ENCODE assay signal across 15 cellular contexts in genomic region chr21:44066116-44066515, GRCh38. TPM values are rescaled to one million over a fixed set of nuclear protein-coding genes. Genes with fewer than 3 reads are reported as not detected.
DNase-seq lines count a peak whose midpoint lies in the region; ATAC-seq and TF ChIP-seq lines count a peak whose summit lies in the region.
"Had no signal": no experiment of that assay in that cellular context is flagged by ENCODE, and none has a peak within 500 bp of the region (broad histone marks: within the 10 kb centered on the region; RNA-seq: fewer than 3 reads in every experiment).

No MANE protein-coding gene starts in this region.

- H3K4me1 ChIP-seq in sigmoid colon = peaks cover 0 to 12% (median 10%) of the 10 kb centered on the region in 4 donors
- H3K4me1 ChIP-seq: esophagus muscularis mucosa, right lobe of liver had no signal

- H3K27me3 Mint-ChIP-seq in activated CD4-positive, alpha-beta T cell treated with anti-CD3 and anti-CD28 coated beads for 36 hours = no peaks in the 10 kb centered on the region
- H3K27me3 Mint-ChIP-seq in IgD-negative memory B cell = no peaks in the 10 kb centered on the region
- no peaks in the 10 kb centered on the region for H3K27me3 Mint-ChIP-seq in natural killer cell treated with Interleukin-12 subunit alpha and Interleukin-12 subunit beta and Interleukin-15 and Interleukin-18, amount 100 ng/mL, for 72 hours

- POLR2A ChIA-PET in activated CD4-positive, alpha-beta T cell treated with anti-CD3 and anti-CD28 coated beads for 36 hours (lab: Charles Lee) = interaction anchor here (1.3 kb wide), 1 partner anchor 18 kb away, joined by 3 read pairs; no protein-coding TSS in a partner anchor

- H3K27ac Mint-ChIP-seq in activated CD4-positive, alpha-beta T cell treated with anti-CD3 and anti-CD28 coated beads for 36 hours = peak overlapping the region; percentile 95
- peak overlapping the region; percentile 79 to 94 (median 90) for H3K27ac Mint-ChIP-seq in IgD-negative memory B cell
- peak overlapping the region; percentile 82 to 91 for H3K27ac Mint-ChIP-seq in natural killer cell treated with Interleukin-12 subunit alpha and Interleukin-12 subunit beta and Interleukin-15 and Interleukin-18, amount 100 ng/mL, for 72 hours

- intact Hi-C loops in activated CD4-positive, alpha-beta T cell treated with anti-CD3 and anti-CD28 coated beads for 36 hours (cut with DNase I, micrococcal nuclease) = loop anchor here in 1 of 2 experiments (2.0 kb wide), 1 partner anchor 17 kb away; no protein-coding TSS in a partner anchor
- intact Hi-C loops in sigmoid colon (cut with DNase I) = no loop called here

- CTCF ChIA-PET in activated CD4-positive, alpha-beta T cell treated with anti-CD3 and anti-CD28 coated beads for 36 hours (lab: Charles Lee) = interaction anchor here (0.6 to 1.0 kb wide), 5 partner anchors 10 to 404 kb away, joined by 3 to 5 read pairs (median 4); no protein-coding TSS in a partner anchor

- no peak overlapping the region for H3K4me3 ChIP-seq in sigmoid colon
- H3K4me3 ChIP-seq: esophagus muscularis mucosa, right lobe of liver had no signal

- no peak for TF ChIP-seq EP300 in sigmoid colon (IDR thresholded peaks at IDR 0.05)

- TF ChIP-seq POLR2A in sigmoid colon (IDR thresholded peaks at IDR 0.05) = no peak

- no peak for ATAC-seq in activated CD4-positive, alpha-beta T cell treated with anti-CD3 and anti-CD28 coated beads for 36 hours
- ATAC-seq in natural killer cell treated with Interleukin-12 subunit alpha and Interleukin-12 subunit beta and Interleukin-15 and Interleukin-18, amount 100 ng/mL, for 72 hours = no peak
- ATAC-seq in GM18907 (IDR thresholded peaks at IDR 0.05; ENCODE audit: unreplicated experiment) = no peak
- ATAC-seq in HG02678 (IDR thresholded peaks at IDR 0.05; ENCODE audit: unreplicated experiment) = no peak

- peaks cover 52% of the 10 kb centered on the region for H3K36me3 Mint-ChIP-seq in activated CD4-positive, alpha-beta T cell treated with anti-CD3 and anti-CD28 coated beads for 36 hours (ENCODE audit: low read depth)
- H3K36me3 Mint-ChIP-seq in IgD-negative memory B cell = peaks cover 3% of the 10 kb centered on the region
- H3K36me3 Mint-ChIP-seq in natural killer cell treated with Interleukin-12 subunit alpha and Interleukin-12 subunit beta and Interleukin-15 and Interleukin-18, amount 100 ng/mL, for 72 hours = peaks cover 11% of the 10 kb centered on the region

- H3K27ac ChIP-seq in angular gyrus (ENCODE audit: low read depth, low read length) = peak overlapping the region; percentile 12
- H3K27ac ChIP-seq in sigmoid colon = no peak overlapping the region
- H3K27ac ChIP-seq: esophagus muscularis mucosa, right lobe of liver had no signal

- 88 to 93% methylated on average over 10 of the region's 10 CpGs for WGBS in sigmoid colon, 2 donors

- no peak for TF ChIP-seq CTCF in sigmoid colon (IDR thresholded peaks at IDR 0.05)

- no peaks in the 10 kb centered on the region for H3K9me3 ChIP-seq in sigmoid colon
- H3K9me3 ChIP-seq: esophagus muscularis mucosa, right lobe of liver had no signal

- peaks cover 6 to 61% (median 11%) of the 10 kb centered on the region in 4 donors for H3K36me3 ChIP-seq in sigmoid colon

- H3K4me3 Mint-ChIP-seq in activated CD4-positive, alpha-beta T cell treated with anti-CD3 and anti-CD28 coated beads for 36 hours = peak overlapping the region; percentile 64
- H3K4me3 Mint-ChIP-seq in IgD-negative memory B cell = no peak overlapping the region
- peak overlapping the region; percentile 68 for H3K4me3 Mint-ChIP-seq in natural killer cell treated with Interleukin-12 subunit alpha and Interleukin-12 subunit beta and Interleukin-15 and Interleukin-18, amount 100 ng/mL, for 72 hours

- H3K4me1 Mint-ChIP-seq in activated CD4-positive, alpha-beta T cell treated with anti-CD3 and anti-CD28 coated beads for 36 hours = peaks cover 42% of the 10 kb centered on the region
- H3K4me1 Mint-ChIP-seq in IgD-negative memory B cell = peaks cover 0 to 16% (median 16%) of the 10 kb centered on the region in 3 donors
- peaks cover 53 to 56% of the 10 kb centered on the region in 2 donors for H3K4me1 Mint-ChIP-seq in natural killer cell treated with Interleukin-12 subunit alpha and Interleukin-12 subunit beta and Interleukin-15 and Interleukin-18, amount 100 ng/mL, for 72 hours (ENCODE audit: low read depth in 2 of 2)

- no peaks in the 10 kb centered on the region for H3K27me3 ChIP-seq in sigmoid colon
- H3K27me3 ChIP-seq: esophagus muscularis mucosa, right lobe of liver had no signal

- DNase-seq in activated CD4-positive, alpha-beta T cell treated with anti-CD3 and anti-CD28 coated beads for 36 hours = no peak
- DNase-seq in activated CD4-positive, alpha-beta T cell treated with anti-CD3 and anti-CD28 coated beads for 48 hours = no peak
- DNase-seq in natural killer cell treated with Interleukin-12 subunit alpha and Interleukin-12 subunit beta and Interleukin-15 and Interleukin-18, amount 100 ng/mL, for 72 hours (ENCODE audit: low spot score) = no peak
- no peak for DNase-seq in sigmoid colon
- DNase-seq: amniotic stem cell, cortex of kidney, NCI-H446, occipital lobe, SHP77 treated with DMSO at 0.1 percent for 48 hours had no signal

- no peaks in the 10 kb centered on the region for H3K9me3 Mint-ChIP-seq in activated CD4-positive, alpha-beta T cell treated with anti-CD3 and anti-CD28 coated beads for 36 hours (ENCODE audit: low read depth)
- no peaks in the 10 kb centered on the region for H3K9me3 Mint-ChIP-seq in IgD-negative memory B cell
- no peaks in the 10 kb centered on the region for H3K9me3 Mint-ChIP-seq in natural killer cell treated with Interleukin-12 subunit alpha and Interleukin-12 subunit beta and Interleukin-15 and Interleukin-18, amount 100 ng/mL, for 72 hours

RNA-seq across cellular contexts. Expression of gene PWP2, which starts 41.1 kb away (rescaled TPM):
- total RNA-seq in activated CD4-positive, alpha-beta T cell treated with anti-CD3 and anti-CD28 coated beads for 36 hours = 10 to 100 TPM; 28.9 to 54.1 TPM
- polyA plus RNA-seq in IgD-negative memory B cell = 12.2 TPM
- total RNA-seq in natural killer cell treated with Interleukin-12 subunit alpha and Interleukin-12 subunit beta and Interleukin-15 and Interleukin-18, amount 100 ng/mL, for 72 hours = 10 to 100 TPM; 31.4 to 69.6 TPM
- total RNA-seq in sigmoid colon = 1 to 10 TPM; 1.4 to 8.6 (median 6.1) TPM
- polyA plus RNA-seq in sigmoid colon = 10 to 100 TPM in 1 of 3 donors, 1 to 10 TPM in 2; 1.4 to 10.8 (median 1.8) TPM

RNA-seq across cellular contexts. Expression of gene TRAPPC10, which starts 54.0 kb away (rescaled TPM):
- 10 to 100 TPM; 40.2 to 58.7 TPM for total RNA-seq in activated CD4-positive, alpha-beta T cell treated with anti-CD3 and anti-CD28 coated beads for 36 hours
- polyA plus RNA-seq in IgD-negative memory B cell (17.9 TPM), sigmoid colon (10 to 100 TPM in 2 of 3 donors, 1 to 10 TPM in 1; 8.4 to 27.3 (median 14.3) TPM)
- total RNA-seq in natural killer cell treated with Interleukin-12 subunit alpha and Interleukin-12 subunit beta and Interleukin-15 and Interleukin-18, amount 100 ng/mL, for 72 hours = 100 to 1,000 TPM in 1 of 2 donors, 10 to 100 TPM in 1; 90.3 to 148 TPM
- 10 to 100 TPM; 18.7 to 26.6 (median 20.3) TPM for total RNA-seq in sigmoid colon

Comparison
In these comparisons a context has a peak if more than half of its experiments do, and no peak if none do; other contexts are left out.
1. H3K4me3 Mint-ChIP-seq: peak in activated CD4-positive, alpha-beta T cell treated with anti-CD3 and anti-CD28 coated beads for 36 hours (single experiment) and natural killer cell treated with Interleukin-12 subunit alpha and Interleukin-12 subunit beta and Interleukin-15 and Interleukin-18, amount 100 ng/mL, for 72 hours (single experiment); none in IgD-negative memory B cell (0 of 4).
2. Peak in every context shown above with its lines, with median percentiles within 50 percentile points of each other: H3K27ac Mint-ChIP-seq.